8 cellular contexts compared by ENCODE assay signal in genomic region chr1:200154069-200154767, GRCh38.
DNase-seq lines count a peak whose midpoint lies in the region; ATAC-seq and FAIRE-seq lines count a peak whose summit lies in the region.

No MANE protein-coding gene starts in this region.

- no peak for FAIRE-seq in frontal cortex (lab: Jason Lieb, UNC)

- DNase-seq in NOMO-1 treated with DMSO at 0.1 percent for 48 hours (lab: John Stamatoyannopoulos, UW; ENCODE audit: unreplicated experiment) (peak; percentile 74), frontal cortex (ENCODE audit: low spot score in 2 of 2) (no peak), NCI-H2081 treated with DMSO at 0.1 percent for 48 hours (lab: John Stamatoyannopoulos, UW) (no peak), NCI-H748 treated with DMSO at 0.1 percent for 48 hours (lab: John Stamatoyannopoulos, UW) (no peak)
- peak; percentile 44 for DNase-seq in activated gamma-delta T cell treated with anti-CD3 and anti-CD28 coated beads, Interleukin-2, amount 50 U/mL, for 16 hours (ENCODE audit: low read depth)
- peak; percentile 10 to 22 for DNase-seq in stimulated activated CD4-positive, alpha-beta T cell treated with anti-CD3 and anti-CD28 coated beads, Interleukin-15, amount 100 ng/mL, for 48 hours (ENCODE audit: low read depth in 2 of 2)

- ATAC-seq in GM18870 (IDR thresholded peaks at IDR 0.05; ENCODE audit: unreplicated experiment) (peak; percentile 90), HG02840 (IDR thresholded peaks at IDR 0.05; ENCODE audit: low FRiP score, unreplicated experiment) (peak; percentile 80)

Comparison
In these comparisons a context has a peak if more than half of its experiments do, and no peak if none do; other contexts are left out.
1. DNase-seq: peak in NOMO-1 treated with DMSO at 0.1 percent for 48 hours (single experiment), activated gamma-delta T cell treated with anti-CD3 and anti-CD28 coated beads, Interleukin-2, amount 50 U/mL, for 16 hours (single experiment) and stimulated activated CD4-positive, alpha-beta T cell treated with anti-CD3 and anti-CD28 coated beads, Interleukin-15, amount 100 ng/mL, for 48 hours (2 of 2); none in frontal cortex (0 of 2), NCI-H2081 treated with DMSO at 0.1 percent for 48 hours (single experiment) and NCI-H748 treated with DMSO at 0.1 percent for 48 hours (single experiment).